ENCODE assay signal across 22 cellular contexts in genomic region chr6:34308483-34308882, GRCh38.
"Had no signal": no experiment of that assay in that cellular context is flagged by ENCODE, and none has a peak within 500 bp of the region (broad histone marks: within the 10 kb centered on the region; RNA-seq: fewer than 3 reads in every experiment).

No MANE protein-coding gene starts in this region.

- H3K27ac ChIP-seq: adrenal gland, breast epithelium had no signal

- H3K4me3 ChIP-seq: adrenal gland, breast epithelium had no signal

- H3K4me3 Mint-ChIP-seq: activated CD8-positive, alpha-beta T cell treated with anti-CD3 and anti-CD28 coated beads, Interleukin-2, amount 10 ng/mL, durations not matched to agents 7 days and 5 days; activated naive CD8-positive, alpha-beta T cell treated with anti-CD3 and anti-CD28 coated beads, Interleukin-2, amount 10 ng/mL, durations not matched to agents 7 days and 5 days; T-helper 1 cell treated with Interleukin-12 subunit alpha and Interleukin-12 subunit beta and Interleukin-4 antibody, amounts not matched to agents 30 μg/mL and 1 μg/mL, for 36 hours had no signal

- H3K27ac Mint-ChIP-seq: activated CD8-positive, alpha-beta T cell treated with anti-CD3 and anti-CD28 coated beads, Interleukin-2, amount 10 ng/mL, durations not matched to agents 7 days and 5 days; activated naive CD8-positive, alpha-beta T cell treated with anti-CD3 and anti-CD28 coated beads, Interleukin-2, amount 10 ng/mL, durations not matched to agents 7 days and 5 days; T-helper 1 cell treated with Interleukin-12 subunit alpha and Interleukin-12 subunit beta and Interleukin-4 antibody, amounts not matched to agents 30 μg/mL and 1 μg/mL, for 36 hours had no signal

- H3K27me3 ChIP-seq: adrenal gland, breast epithelium had no signal

- FAIRE-seq: RCC 7860 had no signal

- H3K9me3 ChIP-seq: adrenal gland, breast epithelium had no signal

- DNase-seq: activated CD4-positive, alpha-beta T cell treated with anti-CD3 and anti-CD28 coated beads for 48 hours; activated CD4-positive, alpha-beta T cell treated with anti-CD3 and anti-CD28 coated beads, Interleukin-2, amount 50 U/mL, for 4 hours; activated CD4-positive, CD25-positive, alpha-beta regulatory T cell treated with anti-CD3 and anti-CD28 coated beads, Interleukin-2, amount 50 U/mL, for 72 hours; activated CD8-positive, alpha-beta memory T cell treated with anti-CD3 and anti-CD28 coated beads, Interleukin-2, amount 50 U/mL, for 48 hours; activated CD8-positive, alpha-beta T cell treated with anti-CD3 and anti-CD28 coated beads, Interleukin-2, amount 10 ng/mL, durations not matched to agents 7 days and 5 days; activated naive CD4-positive, alpha-beta T cell treated with anti-CD3 and anti-CD28 coated beads, Interleukin-2, amount 50 U/mL, for 16 hours; activated naive CD8-positive, alpha-beta T cell treated with anti-CD3 and anti-CD28 coated beads, Interleukin-2, amount 10 ng/mL, durations not matched to agents 7 days and 5 days; activated T-cell treated with anti-CD3 and anti-CD28 coated beads, Interleukin-2, amount 50 U/mL, for 1 hour; adrenal gland; aorta; caudate nucleus; KG1; NCI-H1105; NCI-H1436; NCI-H187; NCI-H2081; NK-92 treated with Interleukin-12 subunit alpha and Interleukin-12 subunit beta, amount 100 ng/mL, for 24 hours; PC-3; SHP77 treated with DMSO at 0.1 percent for 48 hours had no signal

- ATAC-seq: activated CD8-positive, alpha-beta T cell treated with anti-CD3 and anti-CD28 coated beads, Interleukin-2, amount 10 ng/mL, durations not matched to agents 7 days and 5 days; PC-3 had no signal

- H3K9me3 Mint-ChIP-seq: activated naive CD8-positive, alpha-beta T cell treated with anti-CD3 and anti-CD28 coated beads, Interleukin-2, amount 10 ng/mL, durations not matched to agents 7 days and 5 days; T-helper 1 cell treated with Interleukin-12 subunit alpha and Interleukin-12 subunit beta and Interleukin-4 antibody, amounts not matched to agents 30 μg/mL and 1 μg/mL, for 36 hours had no signal

- H3K36me3 ChIP-seq: adrenal gland, breast epithelium had no signal
